Comparison of ENCODE assay signal across 1 cellular context in the genomic region with DNA sequence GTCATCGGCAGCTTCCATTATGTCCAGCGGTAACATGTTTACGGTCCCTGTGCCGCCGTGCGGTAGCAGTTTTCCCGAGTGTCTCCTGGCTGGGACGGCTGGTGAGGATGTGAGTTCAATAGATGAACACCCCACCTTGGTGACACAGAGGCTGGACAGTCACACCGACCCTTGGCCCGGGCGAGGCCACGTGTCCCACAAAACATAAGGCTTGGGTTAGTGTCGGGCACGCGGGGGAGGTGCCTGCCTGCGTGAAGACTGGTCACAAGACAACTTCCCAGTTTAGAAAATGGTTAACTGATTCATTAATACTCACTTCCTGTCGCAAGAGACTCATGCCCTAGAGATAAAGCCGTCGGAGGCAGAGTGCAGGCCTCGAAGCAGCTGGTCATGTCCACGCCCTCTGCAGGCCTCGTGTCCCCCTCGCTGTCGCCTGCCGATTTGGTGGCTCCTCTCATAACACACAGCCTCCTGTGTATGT.
TF ChIP-seq lines count a peak whose summit lies in the region.

No MANE protein-coding gene starts in this region.

TF ChIP-seq in IMR-90, 13 proteins besides CTCF, POLR2A, EP300 and RAD21:
- TF ChIP-seq CEBPB (IDR thresholded peaks at IDR 0.05; ENCODE audit: low read depth, low read length) (peak; percentile 74), RCOR1 (IDR thresholded peaks at IDR 0.05; ENCODE audit: insufficient replicate concordance, low read length) (peak; percentile 69), FOS (IDR thresholded peaks at IDR 0.05; ENCODE audit: low read depth, low read length) (peak; percentile 74), SMC3 (IDR thresholded peaks at IDR 0.05; ENCODE audit: low read depth, low read length) (peak; percentile 29; the same call in 1 of the 2 replicates), MXI1 (IDR thresholded peaks at IDR 0.05; ENCODE audit: borderline replicate concordance, low read depth, low read length) (0 out of 2 replicates have a peak, but pooled peaks have one; percentile 58), CHD1 (IDR thresholded peaks at IDR 0.05; ENCODE audit: low read depth, low read length) (no peak), MAZ (IDR thresholded peaks at IDR 0.05; ENCODE audit: borderline replicate concordance, low read depth, low read length) (no peak), MAFK (IDR thresholded peaks at IDR 0.05; ENCODE audit: low read depth, low read length) (no peak), NFE2L2 (IDR thresholded peaks at IDR 0.05; ENCODE audit: low read depth, low read length) (no peak), BHLHE40 (IDR thresholded peaks at IDR 0.05; ENCODE audit: low read depth, low read length) (peak; percentile 89), RFX5 (IDR thresholded peaks at IDR 0.05; ENCODE audit: low read depth, low read length) (no peak)
- TF ChIP-seq, protein P1, sequence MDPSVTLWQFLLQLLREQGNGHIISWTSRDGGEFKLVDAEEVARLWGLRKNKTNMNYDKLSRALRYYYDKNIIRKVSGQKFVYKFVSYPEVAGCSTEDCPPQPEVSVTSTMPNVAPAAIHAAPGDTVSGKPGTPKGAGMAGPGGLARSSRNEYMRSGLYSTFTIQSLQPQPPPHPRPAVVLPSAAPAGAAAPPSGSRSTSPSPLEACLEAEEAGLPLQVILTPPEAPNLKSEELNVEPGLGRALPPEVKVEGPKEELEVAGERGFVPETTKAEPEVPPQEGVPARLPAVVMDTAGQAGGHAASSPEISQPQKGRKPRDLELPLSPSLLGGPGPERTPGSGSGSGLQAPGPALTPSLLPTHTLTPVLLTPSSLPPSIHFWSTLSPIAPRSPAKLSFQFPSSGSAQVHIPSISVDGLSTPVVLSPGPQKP (IDR thresholded peaks at IDR 0.05; ENCODE audit: borderline replicate concordance, low read depth, low read length) = no peak
- TF ChIP-seq, protein P2, sequence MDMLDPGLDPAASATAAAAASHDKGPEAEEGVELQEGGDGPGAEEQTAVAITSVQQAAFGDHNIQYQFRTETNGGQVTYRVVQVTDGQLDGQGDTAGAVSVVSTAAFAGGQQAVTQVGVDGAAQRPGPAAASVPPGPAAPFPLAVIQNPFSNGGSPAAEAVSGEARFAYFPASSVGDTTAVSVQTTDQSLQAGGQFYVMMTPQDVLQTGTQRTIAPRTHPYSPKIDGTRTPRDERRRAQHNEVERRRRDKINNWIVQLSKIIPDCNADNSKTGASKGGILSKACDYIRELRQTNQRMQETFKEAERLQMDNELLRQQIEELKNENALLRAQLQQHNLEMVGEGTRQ (IDR thresholded peaks at IDR 0.05; ENCODE audit: low read depth, low read length) = peak; percentile 93
